12 cellular contexts compared by ENCODE assay signal in the genomic region with DNA sequence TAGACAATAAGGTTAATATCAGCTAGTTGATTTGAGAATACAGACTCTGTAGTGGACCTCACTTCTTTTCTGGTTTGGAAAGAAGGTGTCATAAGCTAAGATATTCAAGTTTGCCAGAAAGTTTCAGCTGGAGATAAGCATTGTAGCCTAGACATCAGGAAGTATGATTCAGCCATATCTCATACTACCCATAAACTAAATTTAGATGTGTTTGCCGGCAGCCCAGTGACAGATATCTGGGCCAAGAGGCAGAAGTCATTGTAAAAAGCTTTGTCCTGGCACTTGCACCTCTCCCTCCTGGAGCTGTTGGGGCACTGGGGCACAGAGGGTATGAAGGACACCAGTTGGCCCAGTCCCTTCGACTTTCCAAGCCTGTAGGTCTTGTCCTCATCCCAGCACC.
A peak's percentile ranks its signal among the peaks of the same experiment; 100 is the strongest.
DNase-seq lines count a peak whose midpoint lies in the region; ATAC-seq, FAIRE-seq and TF ChIP-seq lines count a peak whose summit lies in the region.
"Had no signal": no experiment of that assay in that cellular context is flagged by ENCODE, and none has a peak within 500 bp of the region (broad histone marks: within the 10 kb centered on the region; RNA-seq: fewer than 3 reads in every experiment).

No MANE protein-coding gene starts in this region.

- no peak for TF ChIP-seq EP300 in K562 (IDR thresholded peaks at IDR 0.05; ENCODE audit: low read length)

- no peak overlapping the region for H3K9ac ChIP-seq in BLaER1
- no peak overlapping the region for H3K9ac ChIP-seq in K562 (ENCODE audit: insufficient read depth in 1 of 2, low read depth in 2 of 2, low read length in 2 of 2)

- H3K4me2 ChIP-seq in BLaER1, result peak overlapping the region; percentile 8; the same call in 1 of the 2 replicates
- no peak overlapping the region for H3K4me2 ChIP-seq in K562 (ENCODE audit: insufficient read depth, low read length)

- H3K27ac ChIP-seq in BLaER1, result no peak overlapping the region
- no peak overlapping the region for H3K27ac ChIP-seq in K562 (ENCODE audit: extremely low read depth, low read depth, low read length)

- H3K9me1 ChIP-seq in K562 (ENCODE audit: control insufficient read depth, insufficient read depth, low read length), result no peaks in the 10 kb centered on the region

- POLR2A ChIA-PET in K562 (lab: Yijun Ruan, JAX), result no interaction called here

- intact Hi-C loops in K562 (cut with micrococcal nuclease) (no loop called here), left colon (cut with DNase I, micrococcal nuclease) (no loop called here)

- ATAC-seq in K562 (no peak), left colon (peak; percentile 96), HG02798 (IDR thresholded peaks at IDR 0.05; ENCODE audit: poor library complexity, unreplicated experiment) (no peak)
- ATAC-seq: sciatic nerve; stimulated activated memory B cell treated with anti-CD40 and anti-IgM and Interleukin-4, amounts not matched to agents 10 μg/mL and 1 μg/mL and 100 μg/mL, for 72 hours had no signal

- no peak for TF ChIP-seq POLR2A in K562 (conservative IDR thresholded peaks at IDR 0.05)

- BruUV-seq in K562 (replicated peaks; lab: Mats Ljungman, UMichigan), result no TSS peak

- H2AFZ ChIP-seq in K562 (ENCODE audit: low read depth, low read length), result no peak overlapping the region

- H3K4me1 ChIP-seq in BLaER1, result peaks cover 9% of the 10 kb centered on the region; the same call in 1 of the 2 replicates
- H3K4me1 ChIP-seq in K562 (replicated peaks in 1 of 2; ENCODE audit: control insufficient read depth in 2 of 2, insufficient read depth in 2 of 2, low read length in 2 of 2), result no peaks in the 10 kb centered on the region

- H3K27me3 ChIP-seq in BLaER1, result no peaks in the 10 kb centered on the region
- no peaks in the 10 kb centered on the region for H3K27me3 ChIP-seq in K562 (ENCODE audit: control insufficient read depth in 2 of 2, insufficient read depth in 2 of 2, low read length in 2 of 2)

- no peak for TF ChIP-seq RAD21 in K562 (CRISPR knock-in tag; conservative IDR thresholded peaks at IDR 0.05 in 1 of 2, IDR thresholded peaks at IDR 0.05 in 1 of 2)

- FAIRE-seq in K562 (lab: Jason Lieb, UNC), result no peak
- FAIRE-seq in frontal cortex (lab: Jason Lieb, UNC), result no peak

- H4K20me1 ChIP-seq in BLaER1 (no peaks in the 10 kb centered on the region), K562 (replicated peaks; ENCODE audit: control insufficient read depth, insufficient read depth, low read length) (no peaks in the 10 kb centered on the region)

- no peak for TF ChIP-seq CTCF in K562 (IDR thresholded peaks at IDR 0.05 in 2 of 3, conservative IDR thresholded peaks at IDR 0.05 in 1 of 3; ENCODE audit: insufficient read depth in 2 of 3, low read depth in 1 of 3, low read length in 3 of 3)

- H3K36me3 ChIP-seq in BLaER1, result no peaks in the 10 kb centered on the region
- H3K36me3 ChIP-seq in K562 (ENCODE audit: control insufficient read depth, insufficient read depth, low read length), result no peaks in the 10 kb centered on the region

- WGBS in K562 (ENCODE audit: insufficient coverage, low coverage, missing lambda C conversion rate), result 0% methylated on average over 1 of the region's 2 CpGs

- H3K9me3 ChIP-seq in BLaER1, result no peaks in the 10 kb centered on the region
- H3K9me3 ChIP-seq in K562 (replicated peaks; ENCODE audit: control insufficient read depth, insufficient read depth, low read depth, low read length), result no peaks in the 10 kb centered on the region

- H3K4me3 ChIP-seq in BLaER1 (no peak overlapping the region), K562 (no peak overlapping the region)

- no peaks in the 10 kb centered on the region for H3K79me2 ChIP-seq in K562 (ENCODE audit: control insufficient read depth, insufficient read depth, low read length)

- peak; percentile 76 for DNase-seq in M059J (ENCODE audit: low read depth)
- DNase-seq in K562 (ENCODE audit: extremely low read depth in 1 of 4, low spot score in 3 of 4), result no peak
- peak; percentile 8 to 31 for DNase-seq in left colon
- no peak for DNase-seq in stimulated activated CD8-positive, alpha-beta memory T cell treated with anti-CD3 and anti-CD28 coated beads, Interleukin-4, amount 100 ng/mL, for 48 hours
- DNase-seq in frontal cortex (ENCODE audit: low spot score in 2 of 2), result no peak
- DNase-seq in NCI-H526 treated with DMSO at 0.1 percent for 48 hours (lab: John Stamatoyannopoulos, UW), result no peak
- DNase-seq: DMS79 treated with DMSO at 0.1 percent for 48 hours; effector CD8-positive, alpha-beta T cell had no signal

- in situ Hi-C loops in K562 (cut with MboI), result no loop called here

- CTCF ChIA-PET in K562 (lab: Yijun Ruan, JAX; ENCODE audit: low intra/inter-chr PET ratio), result no interaction called here

TF ChIP-seq in K562, 482 proteins besides CTCF, POLR2A, EP300 and RAD21:
- no peak for TF ChIP-seq XRCC5 (IDR thresholded peaks at IDR 0.05; ENCODE audit: low read depth, low read length)
- TF ChIP-seq, protein P1, sequence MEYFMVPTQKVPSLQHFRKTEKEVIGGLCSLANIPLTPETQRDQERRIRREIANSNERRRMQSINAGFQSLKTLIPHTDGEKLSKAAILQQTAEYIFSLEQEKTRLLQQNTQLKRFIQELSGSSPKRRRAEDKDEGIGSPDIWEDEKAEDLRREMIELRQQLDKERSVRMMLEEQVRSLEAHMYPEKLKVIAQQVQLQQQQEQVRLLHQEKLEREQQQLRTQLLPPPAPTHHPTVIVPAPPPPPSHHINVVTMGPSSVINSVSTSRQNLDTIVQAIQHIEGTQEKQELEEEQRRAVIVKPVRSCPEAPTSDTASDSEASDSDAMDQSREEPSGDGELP (CRISPR knock-in tag; IDR thresholded peaks at IDR 0.05; ENCODE audit: borderline replicate concordance), result peak; percentile 32; the same call in 1 of the 2 replicates

Comparison
In these comparisons a context has a peak if more than half of its experiments do, and no peak if none do; other contexts are left out.
1. DNase-seq: peak in M059J (single experiment) and left colon (2 of 2); none in K562 (0 of 4), stimulated activated CD8-positive, alpha-beta memory T cell treated with anti-CD3 and anti-CD28 coated beads, Interleukin-4, amount 100 ng/mL, for 48 hours (single experiment), frontal cortex (0 of 2) and NCI-H526 treated with DMSO at 0.1 percent for 48 hours (single experiment).